ENCODE assay signal across 8 cellular contexts in genomic region chr6:30740993-30741784, GRCh38. TPM values are rescaled to one million over a fixed set of nuclear protein-coding genes. Genes with fewer than 3 reads are reported as not detected.
DNase-seq lines count a peak whose midpoint lies in the region; ATAC-seq, FAIRE-seq and TF ChIP-seq lines count a peak whose summit lies in the region.

No MANE protein-coding gene starts in this region.

- peak in 1 of 2 experiments; percentile 10; a peak in 1 of 5 replicates for TF ChIP-seq RAD21 in A549 (conservative IDR thresholded peaks at IDR 0.05 in 1 of 2, IDR thresholded peaks at IDR 0.05 in 1 of 2)

- H3K9me3 ChIP-seq in A549 (no peaks in the 10 kb centered on the region), mucosa of rectum (ENCODE audit: control insufficient read depth in 2 of 2, low read length in 2 of 2) (no peaks in the 10 kb centered on the region)

- TF ChIP-seq POLR2A in A549 (IDR thresholded peaks at IDR 0.05; ENCODE audit: low read length): no peak

- in situ Hi-C loops in brain microvascular endothelial cell (cut with HindIII; ENCODE audit: low pct_ligation_motif_present, low sequenced_read_pairs): no loop called here

- peak overlapping the region; percentile 97 to 98 for H3K27ac ChIP-seq in A549
- no peak overlapping the region for H3K27ac ChIP-seq in KMS-11
- peak overlapping the region; percentile 95 for H3K27ac ChIP-seq in brain microvascular endothelial cell
- H3K27ac ChIP-seq in mucosa of rectum (ENCODE audit: low read depth in 2 of 2, low read length in 2 of 2): peak overlapping the region; percentile 94 to 97

- H3K4me3 ChIP-seq in A549: peak overlapping the region; percentile 99
- no peak overlapping the region for H3K4me3 ChIP-seq in KMS-11 (IDR thresholded peaks at IDR 0.05; ENCODE audit: insufficient read depth, low read depth, low read length)
- H3K4me3 ChIP-seq in brain microvascular endothelial cell (ENCODE audit: low read depth, low read length): peak overlapping the region; percentile 99
- peak overlapping the region; percentile 93 to 98 for H3K4me3 ChIP-seq in mucosa of rectum (ENCODE audit: low read length in 2 of 2)

- H3K9ac ChIP-seq in KMS-11 (peak overlapping the region; percentile 40; the same call in 1 of the 2 replicates), mucosa of rectum (ENCODE audit: low read depth in 1 of 2, low read length in 2 of 2) (peak overlapping the region; percentile 89 to 98)

- POLR2A ChIA-PET in A549 (lab: Yijun Ruan, JAX): interaction anchor here (0.7 to 4.4 kb wide), 13 partner anchors 10 to 126 kb away, joined by 3 to 78 read pairs (median 6); no protein-coding TSS in a partner anchor

- H3K4me2 ChIP-seq in A549: peak overlapping the region; percentile 89
- peak overlapping the region; percentile 98 for H3K4me2 ChIP-seq in KMS-11

- TF ChIP-seq CTCF in A549 (IDR thresholded peaks at IDR 0.05) (no peak), KMS-11 (conservative IDR thresholded peaks at IDR 0.05; ENCODE audit: low read depth, low read length) (no peak), brain microvascular endothelial cell (IDR thresholded peaks at IDR 0.05; ENCODE audit: low read depth, low read length, missing control alignments) (peak; percentile 26)

- H2AFZ ChIP-seq in KMS-11 (ENCODE audit: low read depth): no peak overlapping the region

- no peak for TF ChIP-seq EP300 in A549 (IDR thresholded peaks at IDR 0.05)

- 81% methylated on average over 7 of the region's 9 CpGs for WGBS in A549 (ENCODE audit: missing lambda C conversion rate)

- no peaks in the 10 kb centered on the region for H3K36me3 ChIP-seq in KMS-11 (ENCODE audit: insufficient read depth)
- peaks cover 40% of the 10 kb centered on the region for H3K36me3 ChIP-seq in brain microvascular endothelial cell (replicated peaks)
- peaks cover 26 to 29% of the 10 kb centered on the region in 2 donors for H3K36me3 ChIP-seq in mucosa of rectum (ENCODE audit: control insufficient read depth in 2 of 2, insufficient read depth in 2 of 2, low read length in 2 of 2)

- no peaks in the 10 kb centered on the region for H4K20me1 ChIP-seq in KMS-11 (ENCODE audit: insufficient read depth)

- CTCF ChIA-PET in A549 (lab: Yijun Ruan, JAX): interaction anchor here (0.7 to 4.7 kb wide), 13 partner anchors 11 to 137 kb away, joined by 3 to 37 read pairs (median 4); partner anchors contain the start of gene DHX16

- FAIRE-seq in A549 (lab: Jason Lieb, UNC): no peak

- no peaks in the 10 kb centered on the region for H3K79me2 ChIP-seq in KMS-11 (ENCODE audit: insufficient read depth, low read depth)

- H3K4me1 ChIP-seq in A549 (peaks cover 55% of the 10 kb centered on the region), KMS-11 (ENCODE audit: low read depth, poor library complexity, severe bottlenecking) (peaks cover 34% of the 10 kb centered on the region), mucosa of rectum (ENCODE audit: control insufficient read depth in 2 of 2, insufficient read depth in 2 of 2, low read length in 2 of 2) (peaks cover 35 to 53% of the 10 kb centered on the region in 2 donors)

- DNase-seq in A549 (ENCODE audit: low read depth in 1 of 2, low spot score in 1 of 2) (no peak), brain microvascular endothelial cell (no peak), HUDEP-2 (lab: John Stamatoyannopoulos, UW; ENCODE audit: unreplicated experiment in 76 of 76) (no peak)
- DNase-seq in effector CD8-positive, alpha-beta T cell (lab: John Stamatoyannopoulos, UW): no peak
- no peak for DNase-seq in stimulated activated naive CD4-positive, alpha-beta T cell (lab: John Stamatoyannopoulos, UW)

- H3K27me3 ChIP-seq in KMS-11 (ENCODE audit: insufficient read depth, low read depth) (no peaks in the 10 kb centered on the region), brain microvascular endothelial cell (replicated peaks) (no peaks in the 10 kb centered on the region), mucosa of rectum (ENCODE audit: control insufficient read depth in 2 of 2, insufficient read depth in 2 of 2, low read length in 2 of 2) (no peaks in the 10 kb centered on the region)

- ATAC-seq in A549 (peak in 1 of 2 experiments; percentile 7; a peak in 3 of 6 replicates), esophagus mucosa (no peak)

TF ChIP-seq in A549, 52 proteins besides CTCF, POLR2A, EP300 and RAD21:
- no peak for TF ChIP-seq HEYL (CRISPR knock-in tag; IDR thresholded peaks at IDR 0.05)
- peak; percentile 76; the same call in 1 of the 2 replicates for TF ChIP-seq HOXA7 (CRISPR knock-in tag; IDR thresholded peaks at IDR 0.05)
- TF ChIP-seq ATOH8 (CRISPR knock-in tag; IDR thresholded peaks at IDR 0.05; ENCODE audit: low read depth): peak; percentile 46; the same call in 1 of the 2 replicates
- no peak for TF ChIP-seq ZC3H11A (IDR thresholded peaks at IDR 0.05)
- peak; percentile 81 for TF ChIP-seq FOSB (CRISPR knock-in tag; IDR thresholded peaks at IDR 0.05)
- peak; percentile 4; the same call in 1 of the 2 replicates for TF ChIP-seq POLR2AphosphoS2 (conservative IDR thresholded peaks at IDR 0.05; ENCODE audit: low read length)
- TF ChIP-seq TFCP2L1 (CRISPR knock-in tag; IDR thresholded peaks at IDR 0.05): peak; percentile 58

RNA-seq across cellular contexts. Expression of gene FLOT1, which starts 1.3 kb away (rescaled TPM):
- polyA plus RNA-seq in A549 (2011; rRNA removed) (135 and 136 TPM in 2 replicates), A549 (2017; fragmentation: RNase III; extraction: RNeasy Plus Mini Kit Qiagen cat#74134 plus additional on column Dnase treatment) (89.7 to 99.2 TPM (median 89.9 TPM) in 3 replicates)
- 140 TPM in 2 replicates for polyA plus RNA-seq in A549 (2012; cell fraction: cytosol; rRNA removed)
- 112 and 128 TPM in 2 replicates for polyA plus RNA-seq in A549 (2012; cell fraction: nucleus; rRNA removed)
- 101 and 112 TPM in 2 replicates for polyA minus RNA-seq in A549 (2011; rRNA and poly(A)+ RNA removed)
- 75.0 TPM for total RNA-seq in esophagus mucosa

RNA-seq across cellular contexts. Expression of gene IER3, which starts 3.2 kb away (rescaled TPM):
- polyA plus RNA-seq in A549 (2011; rRNA removed): 116 and 202 TPM in 2 replicates
- 172 and 215 TPM in 2 replicates for polyA plus RNA-seq in A549 (2012; cell fraction: cytosol; rRNA removed)
- polyA plus RNA-seq in A549 (2012; cell fraction: nucleus; rRNA removed): 240 and 352 TPM in 2 replicates
- 89.1 to 108 TPM (median 104 TPM) in 3 replicates for polyA plus RNA-seq in A549 (2017; fragmentation: RNase III; extraction: RNeasy Plus Mini Kit Qiagen cat#74134 plus additional on column Dnase treatment)
- 93.4 and 94.8 TPM in 2 replicates for polyA minus RNA-seq in A549 (2011; rRNA and poly(A)+ RNA removed)
- total RNA-seq in esophagus mucosa: 74.3 TPM

RNA-seq across cellular contexts. Expression of gene TUBB, which starts 21.0 kb away (rescaled TPM):
- polyA plus RNA-seq in A549 (2011; rRNA removed) (691 and 782 TPM in 2 replicates), A549 (2017; fragmentation: RNase III; extraction: RNeasy Plus Mini Kit Qiagen cat#74134 plus additional on column Dnase treatment) (1,022 to 1,121 TPM (median 1,044 TPM) in 3 replicates)
- 1,345 and 1,480 TPM in 2 replicates for polyA plus RNA-seq in A549 (2012; cell fraction: cytosol; rRNA removed)
- polyA plus RNA-seq in A549 (2012; cell fraction: nucleus; rRNA removed): 1,395 and 1,872 TPM in 2 replicates
- 802 and 983 TPM in 2 replicates for polyA minus RNA-seq in A549 (2011; rRNA and poly(A)+ RNA removed)
- total RNA-seq in esophagus mucosa: 327 TPM

RNA-seq across cellular contexts. Expression of gene MDC1, which starts 24.1 kb away (rescaled TPM):
- polyA plus RNA-seq in A549 (2011; rRNA removed): 8.2 and 13.3 TPM in 2 replicates
- polyA plus RNA-seq in A549 (2012; cell fraction: cytosol; rRNA removed): 8.4 and 10.3 TPM in 2 replicates
- polyA plus RNA-seq in A549 (2012; cell fraction: nucleus; rRNA removed): 29.8 and 46.1 TPM in 2 replicates
- polyA plus RNA-seq in A549 (2017; fragmentation: RNase III; extraction: RNeasy Plus Mini Kit Qiagen cat#74134 plus additional on column Dnase treatment): 14.9 to 21.4 TPM (median 16.5 TPM) in 3 replicates
- polyA minus RNA-seq in A549 (2011; rRNA and poly(A)+ RNA removed): 18.4 and 19.4 TPM in 2 replicates
- total RNA-seq in esophagus mucosa: 15.7 TPM

RNA-seq across cellular contexts. Expression of gene NRM, which starts 50.4 kb away (rescaled TPM):
- 11.3 and 12.4 TPM in 2 replicates for polyA plus RNA-seq in A549 (2011; rRNA removed)
- 21.7 and 24.8 TPM in 2 replicates for polyA plus RNA-seq in A549 (2012; cell fraction: cytosol; rRNA removed)
- polyA plus RNA-seq in A549 (2012; cell fraction: nucleus; rRNA removed): 22.2 and 23.8 TPM in 2 replicates
- polyA plus RNA-seq in A549 (2017; fragmentation: RNase III; extraction: RNeasy Plus Mini Kit Qiagen cat#74134 plus additional on column Dnase treatment): 13.0 to 14.5 TPM (median 13.0 TPM) in 3 replicates
- polyA minus RNA-seq in A549 (2011; rRNA and poly(A)+ RNA removed): 11.7 and 12.7 TPM in 2 replicates
- 12.7 TPM for total RNA-seq in esophagus mucosa
